1 cellular context compared by ENCODE assay signal in genomic region chr6:4356899-4357659, GRCh38.
TF ChIP-seq lines count a peak whose summit lies in the region.

No MANE protein-coding gene starts in this region.

TF ChIP-seq in K562, 482 proteins besides CTCF, POLR2A, EP300 and RAD21 (continued from another document):
- TF ChIP-seq ZBTB33 (CRISPR knock-in tag; IDR thresholded peaks at IDR 0.05), result no peak
- TF ChIP-seq TCF15 (CRISPR knock-in tag; IDR thresholded peaks at IDR 0.05), result no peak
- peak; percentile 38; the same call in 1 of the 2 replicates for TF ChIP-seq ZBTB26 (CRISPR knock-in tag; IDR thresholded peaks at IDR 0.05)
